ENCODE assay signal across 17 cellular contexts in the genomic region with DNA sequence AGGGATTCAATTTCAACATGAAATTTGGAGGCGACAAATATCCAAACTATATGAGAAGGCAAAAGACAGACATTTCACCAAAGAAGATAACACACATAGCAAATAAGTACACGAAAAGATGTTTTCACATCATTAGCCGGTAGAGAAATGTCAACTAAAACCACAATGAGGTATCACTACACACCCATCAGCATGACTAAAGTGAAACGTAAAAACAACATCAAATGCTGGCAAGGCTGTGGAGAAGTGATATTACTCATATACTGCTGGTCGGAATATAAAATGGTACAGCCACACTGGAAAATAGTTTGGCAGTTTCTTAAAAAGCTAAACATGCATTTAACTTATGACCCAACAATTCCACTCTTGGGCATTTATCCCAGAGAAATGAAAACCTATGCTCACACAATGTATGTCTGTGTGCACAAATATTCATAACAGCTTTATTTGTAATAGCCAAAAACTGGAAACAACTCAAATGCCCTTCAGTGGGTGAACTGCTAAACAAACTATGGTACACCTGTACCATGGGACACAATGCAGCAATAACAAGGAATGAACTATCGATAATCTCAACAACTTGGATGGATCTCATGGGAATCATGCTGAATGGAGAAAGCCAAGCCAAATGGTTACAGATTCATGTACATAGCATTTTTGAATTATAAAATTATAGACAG. TPM values are rescaled to one million over a fixed set of nuclear protein-coding genes. Genes with fewer than 3 reads are reported as not detected.
DNase-seq lines count a peak whose midpoint lies in the region; ATAC-seq and TF ChIP-seq lines count a peak whose summit lies in the region.
"Had no signal": no experiment of that assay in that cellular context is flagged by ENCODE, and none has a peak within 500 bp of the region (broad histone marks: within the 10 kb centered on the region; RNA-seq: fewer than 3 reads in every experiment).

No MANE protein-coding gene starts in this region.

- H3K27me3 Mint-ChIP-seq in CD4-positive, CD25-positive, alpha-beta regulatory T cell = no peaks in the 10 kb centered on the region
- H3K27me3 Mint-ChIP-seq: CD4-positive, alpha-beta memory T cell had no signal

- H3K27me3 ChIP-seq in CD4-positive, CD25-positive, alpha-beta regulatory T cell (ENCODE audit: control insufficient read depth, insufficient read depth, low read length) = no peaks in the 10 kb centered on the region
- H3K27me3 ChIP-seq in fibroblast of lung (ENCODE audit: control insufficient read depth, insufficient read depth, low read length) (no peaks in the 10 kb centered on the region), right atrium auricular region (no peaks in the 10 kb centered on the region)
- H3K27me3 ChIP-seq: upper lobe of right lung had no signal

- CTCF ChIA-PET in HEK293 (lab: Yijun Ruan, JAX) (interaction anchor here (0.6 to 1.9 kb wide), 3 partner anchors 8 to 26 kb away, joined by 5 to 8 read pairs (median 6); no protein-coding TSS in a partner anchor), RWPE1 (lab: Yijun Ruan, JAX) (interaction anchor here (0.6 kb wide), 1 partner anchor 123 kb away, joined by 6 read pairs; no protein-coding TSS in a partner anchor)

- peaks cover 12% of the 10 kb centered on the region for H3K4me1 ChIP-seq in CD4-positive, CD25-positive, alpha-beta regulatory T cell (ENCODE audit: control insufficient read depth, insufficient read depth, low read length, poor library complexity, severe bottlenecking)
- H3K4me1 ChIP-seq in HEK293 (ENCODE audit: control insufficient read depth, insufficient read depth, low read length) (no peaks in the 10 kb centered on the region), fibroblast of lung (ENCODE audit: control insufficient read depth, extremely low read depth, insufficient read depth, low read length) (peaks cover 2% of the 10 kb centered on the region), right atrium auricular region (no peaks in the 10 kb centered on the region)
- H3K4me1 ChIP-seq: upper lobe of right lung had no signal

- H3K4me3 Mint-ChIP-seq in CD4-positive, CD25-positive, alpha-beta regulatory T cell = peak overlapping the region in 2 of 4 donors; percentile 10 to 18
- H3K4me3 Mint-ChIP-seq: CD4-positive, alpha-beta memory T cell; nephron had no signal

- peak in 2 of 3 donors; percentile 53 to 89 for DNase-seq in CD4-positive, CD25-positive, alpha-beta regulatory T cell
- no peak for DNase-seq in activated naive CD4-positive, alpha-beta T cell treated with anti-CD3 and anti-CD28 coated beads, Interleukin-2, amount 50 U/mL, for 72 hours (ENCODE audit: low spot score in 2 of 2)
- DNase-seq in fibroblast of lung (ENCODE audit: low read depth in 2 of 2) (peak; percentile 80 to 83), RWPE1 (ENCODE audit: low spot score) (no peak), right atrium auricular region (ENCODE audit: low spot score) (no peak), NCI-H1092 (lab: John Stamatoyannopoulos, UW) (no peak), activated gamma-delta T cell treated with Interleukin-2 at 50 U/mL for 16 hours (no peak)
- DNase-seq: activated CD4-positive, alpha-beta T cell treated with anti-CD3 and anti-CD28 coated beads for 4 hours; CD4-positive, alpha-beta memory T cell; cortex of kidney; NCI-H2107; NCI-H748 treated with DMSO at 0.1 percent for 48 hours; stimulated activated CD4-positive, alpha-beta T cell treated with anti-CD3 and anti-CD28 coated beads, Interleukin-2, amount 100 ng/mL, for 24 hours; stimulated activated CD8-positive, alpha-beta memory T cell treated with anti-CD3 and anti-CD28 coated beads, Interleukin-4, amount 100 ng/mL, for 48 hours; upper lobe of right lung had no signal

- peak overlapping the region; percentile 53 for H3K4me3 ChIP-seq in CD4-positive, CD25-positive, alpha-beta regulatory T cell (ENCODE audit: low read depth, low read length)
- no peak overlapping the region for H3K4me3 ChIP-seq in HEK293 (ENCODE audit: low read depth, low read length)
- no peak overlapping the region for H3K4me3 ChIP-seq in fibroblast of lung (replicated peaks in 1 of 4; ENCODE audit: control extremely low read depth in 1 of 4, insufficient read depth in 1 of 4, low read depth in 3 of 4, low read length in 4 of 4)
- H3K4me3 ChIP-seq in right atrium auricular region = no peak overlapping the region
- H3K4me3 ChIP-seq: upper lobe of right lung had no signal

- peak; percentile 95 to 96 for ATAC-seq in CD4-positive, CD25-positive, alpha-beta regulatory T cell (ENCODE audit: low read depth in 2 of 2)
- ATAC-seq in activated naive CD4-positive, alpha-beta T cell treated with anti-CD3 and anti-CD28 coated beads, Interleukin-2, amount 50 U/mL, for 72 hours = peak; percentile 98
- ATAC-seq: upper lobe of right lung had no signal

- no peak overlapping the region for H3K9ac ChIP-seq in fibroblast of lung (ENCODE audit: insufficient read depth, low read length)

- H2AFZ ChIP-seq in fibroblast of lung (ENCODE audit: low read length) = no peak overlapping the region

- peaks cover 33 to 42% (median 34%) of the 10 kb centered on the region in 4 donors for H3K4me1 Mint-ChIP-seq in CD4-positive, CD25-positive, alpha-beta regulatory T cell
- H3K4me1 Mint-ChIP-seq: nephron had no signal

- H4K20me1 ChIP-seq in fibroblast of lung (ENCODE audit: control insufficient read depth, extremely low read depth, insufficient read depth, low read length) = no peaks in the 10 kb centered on the region

- H3K9me3 Mint-ChIP-seq in CD4-positive, CD25-positive, alpha-beta regulatory T cell = peaks cover 0 to 4% (median 0%) of the 10 kb centered on the region in 7 donors
- peaks cover 0 to 5% of the 10 kb centered on the region in 2 donors for H3K9me3 Mint-ChIP-seq in activated naive CD4-positive, alpha-beta T cell treated with anti-CD3 and anti-CD28 coated beads, Interleukin-2, amount 50 U/mL, for 72 hours
- H3K9me3 Mint-ChIP-seq: nephron had no signal

- H3K36me3 Mint-ChIP-seq in CD4-positive, CD25-positive, alpha-beta regulatory T cell = peaks cover 39% of the 10 kb centered on the region
- peaks cover 29 to 54% of the 10 kb centered on the region in 2 donors for H3K36me3 Mint-ChIP-seq in activated naive CD4-positive, alpha-beta T cell treated with anti-CD3 and anti-CD28 coated beads, Interleukin-2, amount 50 U/mL, for 72 hours

- peaks cover 4% of the 10 kb centered on the region for H3K36me3 ChIP-seq in CD4-positive, CD25-positive, alpha-beta regulatory T cell (ENCODE audit: control insufficient read depth, insufficient read depth, low read length)
- H3K36me3 ChIP-seq in HEK293 (ENCODE audit: control insufficient read depth in 2 of 2, insufficient read depth in 1 of 2, low read length in 2 of 2) (peaks cover 13 to 49% of the 10 kb centered on the region in 2 experiments; a peak in 2 of 3 replicates), fibroblast of lung (ENCODE audit: control insufficient read depth, insufficient read depth, low read length) (no peaks in the 10 kb centered on the region), right atrium auricular region (no peaks in the 10 kb centered on the region)
- H3K36me3 ChIP-seq: upper lobe of right lung had no signal

- H3K27ac Mint-ChIP-seq in CD4-positive, CD25-positive, alpha-beta regulatory T cell = peak overlapping the region; percentile 58 to 90 (median 88)
- peak overlapping the region in 1 of 2 donors; percentile 60 for H3K27ac Mint-ChIP-seq in activated naive CD4-positive, alpha-beta T cell treated with anti-CD3 and anti-CD28 coated beads, Interleukin-2, amount 50 U/mL, for 72 hours
- H3K27ac Mint-ChIP-seq: CD4-positive, alpha-beta memory T cell; nephron had no signal

- H3K27ac ChIP-seq in CD4-positive, CD25-positive, alpha-beta regulatory T cell (ENCODE audit: insufficient read depth, low read length, poor library complexity, severe bottlenecking) = peak overlapping the region; percentile 74
- no peak overlapping the region for H3K27ac ChIP-seq in HEK293 (ENCODE audit: extremely low read depth, low read depth, low read length)
- H3K27ac ChIP-seq in fibroblast of lung (ENCODE audit: insufficient read depth, low read length) = no peak overlapping the region
- no peak overlapping the region for H3K27ac ChIP-seq in RWPE1
- no peak overlapping the region for H3K27ac ChIP-seq in right atrium auricular region
- H3K27ac ChIP-seq: upper lobe of right lung had no signal

- H3K79me2 ChIP-seq in fibroblast of lung (ENCODE audit: control insufficient read depth, insufficient read depth, low read length) = no peaks in the 10 kb centered on the region

- POLR2A ChIA-PET in HEK293 (lab: Yijun Ruan, JAX) (interaction anchor here (0.7 kb wide), 1 partner anchor 9 kb away, joined by 3 read pairs; a partner anchor contains a TSS), RWPE1 (lab: Yijun Ruan, JAX; ENCODE audit: low non-redundant PET) (no interaction called here)

- TF ChIP-seq CTCF in HEK293 (tag by site-specific recombination; IDR thresholded peaks at IDR 0.05) (no peak), fibroblast of lung (conservative IDR thresholded peaks at IDR 0.05 in 1 of 2, IDR thresholded peaks at IDR 0.05 in 1 of 2; ENCODE audit: low read depth in 1 of 2, low read length in 2 of 2) (no peak), RWPE1 (conservative IDR thresholded peaks at IDR 0.05; ENCODE audit: low read depth) (no peak), right atrium auricular region (IDR thresholded peaks at IDR 0.05) (no peak)

- H3K4me2 ChIP-seq in fibroblast of lung (ENCODE audit: extremely low read depth, insufficient read depth, low read length) = no peak overlapping the region

- H3K9me3 ChIP-seq in CD4-positive, CD25-positive, alpha-beta regulatory T cell (ENCODE audit: control insufficient read depth in 2 of 2, low read length in 2 of 2) = no peaks in the 10 kb centered on the region
- H3K9me3 ChIP-seq in HEK293 (ENCODE audit: control insufficient read depth, insufficient read depth, low read depth, low read length) (no peaks in the 10 kb centered on the region), fibroblast of lung (ENCODE audit: control insufficient read depth, insufficient read depth, low read depth, low read length) (no peaks in the 10 kb centered on the region), right atrium auricular region (no peaks in the 10 kb centered on the region)
- H3K9me3 ChIP-seq: upper lobe of right lung had no signal

RNA-seq across cellular contexts. Expression of a gene that starts 8.7 kb away (rescaled TPM):
- total RNA-seq in CD4-positive, CD25-positive, alpha-beta regulatory T cell = 31.1 TPM
- polyA plus RNA-seq in CD4-positive, CD25-positive, alpha-beta regulatory T cell = 1 to 10 TPM; 1.1 to 1.7 (median 1.6) TPM
- total RNA-seq in activated naive CD4-positive, alpha-beta T cell treated with anti-CD3 and anti-CD28 coated beads, Interleukin-2, amount 50 U/mL, for 72 hours = 10 to 100 TPM; 19.7 to 30.8 TPM
- 4.1 and 5.0 TPM in 2 replicates for total RNA-seq in fibroblast of lung
- 4.7 TPM in 2 replicates for polyA plus RNA-seq in fibroblast of lung
- 3.4 and 3.7 TPM in 2 replicates for polyA plus RNA-seq in fibroblast of lung (2012)
- polyA minus RNA-seq in fibroblast of lung (ENCODE audit: low replicate concordance) = 0.16 and 1.1 TPM in 2 replicates
- 1 to 10 TPM; 1.0 to 2.2 TPM for total RNA-seq in right atrium auricular region

RNA-seq across cellular contexts. Expression of a gene that starts 8.8 kb away (rescaled TPM):
- total RNA-seq in CD4-positive, CD25-positive, alpha-beta regulatory T cell = 12.8 TPM
- 10 to 100 TPM; 24.0 to 29.6 (median 26.3) TPM for polyA plus RNA-seq in CD4-positive, CD25-positive, alpha-beta regulatory T cell
- 10 to 100 TPM in 1 of 2 donors, 1 to 10 TPM in 1; 8.3 to 50.0 TPM for total RNA-seq in activated naive CD4-positive, alpha-beta T cell treated with anti-CD3 and anti-CD28 coated beads, Interleukin-2, amount 50 U/mL, for 72 hours
- total RNA-seq in fibroblast of lung (20.3 and 25.6 TPM in 2 replicates), right atrium auricular region (10 to 100 TPM in 1 of 2 donors, 1 to 10 TPM in 1; 8.4 to 14.9 TPM)
- polyA plus RNA-seq in fibroblast of lung = 22.4 and 31.2 TPM in 2 replicates
- 16.9 and 23.3 TPM in 2 replicates for polyA plus RNA-seq in fibroblast of lung (2012)
- polyA minus RNA-seq in fibroblast of lung (ENCODE audit: low replicate concordance) = 6.4 and 13.0 TPM in 2 replicates

Comparison
In these comparisons a context has a peak if more than half of its experiments do, and no peak if none do; other contexts are left out.
1. DNase-seq: peak in CD4-positive, CD25-positive, alpha-beta regulatory T cell (2 of 3) and fibroblast of lung (2 of 2); none in activated naive CD4-positive, alpha-beta T cell treated with anti-CD3 and anti-CD28 coated beads, Interleukin-2, amount 50 U/mL, for 72 hours (0 of 2), RWPE1 (single experiment), right atrium auricular region (single experiment), NCI-H1092 (single experiment) and activated gamma-delta T cell treated with Interleukin-2 at 50 U/mL for 16 hours (single experiment).